ENCODE assay signal across 1 cellular context in the genomic region with DNA sequence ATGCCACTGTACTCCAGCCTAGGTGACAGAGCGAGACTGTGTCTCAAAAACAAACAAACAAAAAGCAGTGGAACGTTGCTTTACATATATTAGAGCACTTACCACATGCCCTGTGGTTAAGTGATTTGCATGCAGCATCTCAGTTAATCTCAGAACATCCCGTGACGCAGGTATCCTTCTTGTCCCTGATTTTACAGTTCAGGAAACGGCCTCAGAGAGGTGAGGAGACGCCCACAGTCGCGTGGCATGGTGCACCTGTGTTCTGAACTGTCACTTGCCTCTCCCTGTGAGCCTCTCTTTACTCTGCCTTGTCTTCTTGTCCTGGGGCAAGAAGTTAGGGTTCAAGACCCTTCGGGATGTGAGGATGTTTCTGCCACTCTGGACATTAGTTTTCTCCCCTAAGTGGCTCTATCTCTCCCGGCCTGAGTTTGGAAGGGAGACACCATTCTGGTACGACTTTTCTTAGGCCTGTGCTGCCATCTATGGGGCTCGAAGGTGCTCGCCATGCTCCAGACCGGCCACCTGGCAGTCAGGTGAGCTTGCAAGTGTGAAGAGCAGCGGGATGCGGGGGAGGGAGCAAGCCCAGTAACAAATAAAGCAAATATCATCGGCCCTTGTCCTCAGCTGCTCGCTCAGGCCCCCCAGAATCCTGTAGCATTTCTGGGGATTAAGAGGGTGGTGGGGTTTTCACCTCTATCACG.
TF ChIP-seq lines count a peak whose summit lies in the region.

No MANE protein-coding gene starts in this region.

TF ChIP-seq in IMR-90, 13 proteins besides CTCF, POLR2A, EP300 and RAD21:
- TF ChIP-seq RFX5 (IDR thresholded peaks at IDR 0.05; ENCODE audit: low read depth, low read length) = no peak
- peak; percentile 56; the same call in 1 of the 2 replicates for TF ChIP-seq SMC3 (IDR thresholded peaks at IDR 0.05; ENCODE audit: low read depth, low read length)
- no peak for TF ChIP-seq RCOR1 (IDR thresholded peaks at IDR 0.05; ENCODE audit: insufficient replicate concordance, low read length)
- no peak for TF ChIP-seq FOS (IDR thresholded peaks at IDR 0.05; ENCODE audit: low read depth, low read length)
- TF ChIP-seq CEBPB (IDR thresholded peaks at IDR 0.05; ENCODE audit: low read depth, low read length) = no peak
- TF ChIP-seq, protein P1, sequence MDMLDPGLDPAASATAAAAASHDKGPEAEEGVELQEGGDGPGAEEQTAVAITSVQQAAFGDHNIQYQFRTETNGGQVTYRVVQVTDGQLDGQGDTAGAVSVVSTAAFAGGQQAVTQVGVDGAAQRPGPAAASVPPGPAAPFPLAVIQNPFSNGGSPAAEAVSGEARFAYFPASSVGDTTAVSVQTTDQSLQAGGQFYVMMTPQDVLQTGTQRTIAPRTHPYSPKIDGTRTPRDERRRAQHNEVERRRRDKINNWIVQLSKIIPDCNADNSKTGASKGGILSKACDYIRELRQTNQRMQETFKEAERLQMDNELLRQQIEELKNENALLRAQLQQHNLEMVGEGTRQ (IDR thresholded peaks at IDR 0.05; ENCODE audit: low read depth, low read length) = no peak
